8 cellular contexts compared by ENCODE assay signal in the genomic region with DNA sequence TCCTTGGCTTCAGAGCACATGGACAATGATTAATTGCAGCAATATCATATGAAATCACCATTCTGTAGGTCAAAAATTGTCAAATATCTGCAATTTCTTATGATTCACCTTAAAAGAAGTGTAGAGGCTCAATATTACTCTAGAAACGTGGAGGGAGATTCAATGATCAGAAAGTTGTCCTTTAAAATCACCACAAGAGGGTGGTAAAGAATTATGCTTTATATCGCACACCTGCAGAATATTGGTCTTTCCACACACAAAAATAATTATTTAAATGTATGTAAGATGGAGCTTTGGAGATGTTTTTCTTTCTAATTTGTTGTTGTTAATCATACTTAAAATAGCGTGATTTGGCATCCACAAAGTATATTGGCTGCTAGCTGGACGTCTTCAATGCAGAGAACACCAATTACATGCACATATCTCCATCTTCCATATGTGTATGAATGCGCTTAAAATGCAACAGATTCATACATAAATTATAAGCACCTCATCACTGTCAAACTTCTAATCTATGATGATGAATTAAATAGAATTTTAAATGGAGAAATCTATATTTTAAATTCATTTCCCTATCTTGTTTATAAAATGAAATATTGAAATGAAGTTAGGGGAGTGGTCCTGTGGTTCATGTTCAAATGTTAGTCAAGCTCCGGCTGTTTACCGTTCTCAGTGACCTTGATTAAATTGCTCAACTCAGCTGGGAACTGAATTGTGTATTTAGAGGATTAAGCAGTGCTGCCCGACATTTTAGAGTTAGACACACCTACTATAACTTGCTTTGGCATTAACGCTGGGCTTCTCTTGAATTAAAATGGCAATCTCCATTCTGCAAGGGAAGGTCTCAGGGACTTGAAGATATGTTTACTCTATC.
A peak's percentile ranks its signal among the peaks of the same experiment; 100 is the strongest.
DNase-seq lines count a peak whose midpoint lies in the region; ATAC-seq and TF ChIP-seq lines count a peak whose summit lies in the region.
"Not testable (repeated sequence)": the region's sequence is repeated elsewhere in the genome, so short reads cannot be mapped to it uniquely, and the experiment has no call there.

No MANE protein-coding gene starts in this region.

- ATAC-seq in GM18867 (IDR thresholded peaks at IDR 0.05; ENCODE audit: unreplicated experiment) (peak; percentile 71), HG03066 (IDR thresholded peaks at IDR 0.05; ENCODE audit: low read depth, unreplicated experiment) (peak; percentile 64)
- not testable (repeated sequence) for ATAC-seq in Panc1

- in situ Hi-C loops in Panc1 (cut with HindIII; ENCODE audit: low pct_unique_long_range_greater_than_20kb, low sequenced_read_pairs): not testable (repeated sequence)

- BruUV-seq in Panc1 (replicated peaks; lab: Mats Ljungman, UMichigan): not testable (repeated sequence)

- intact Hi-C loops in Panc1 (cut with micrococcal nuclease; ENCODE audit: unreplicated experiment): loop anchor here (1.0 kb wide), 1 partner anchor 311 kb away; no protein-coding TSS in a partner anchor

- DNase-seq in COR-L47 (lab: John Stamatoyannopoulos, UW) (peak; percentile 15), NCI-H1694 (lab: John Stamatoyannopoulos, UW) (peak; percentile 25), cerebellar cortex (ENCODE audit: low spot score) (peak; percentile 46), kidney glomerular epithelial cell (lab: John Stamatoyannopoulos, UW) (peak; percentile 14), retina (peak; percentile 30)
- DNase-seq in Panc1 (ENCODE audit: low read depth, low spot score): not testable (repeated sequence)

- H3K4me3 ChIP-seq in Panc1 (ENCODE audit: low read depth in 2 of 2, low read length in 2 of 2): not testable (repeated sequence)

- not testable (repeated sequence) for H3K9me3 ChIP-seq in Panc1 (ENCODE audit: control insufficient read depth, insufficient read depth, low read depth, low read length)

- H3K4me1 ChIP-seq in Panc1 (ENCODE audit: control insufficient read depth, insufficient read depth, low read length): not testable (repeated sequence)

- H3K36me3 ChIP-seq in Panc1 (ENCODE audit: control insufficient read depth, insufficient read depth, low read length): not testable (repeated sequence)

- TF ChIP-seq CTCF in Panc1 (IDR thresholded peaks at IDR 0.05): peak; percentile 34; the same call in 1 of the 2 replicates

- not testable (repeated sequence) for H3K27me3 ChIP-seq in Panc1 (ENCODE audit: control insufficient read depth, insufficient read depth, low read length)

- H3K27ac ChIP-seq in Panc1 (ENCODE audit: low read length): not testable (repeated sequence)

- CTCF ChIA-PET in Panc1 (lab: Charles Lee): not testable (repeated sequence)

- POLR2A ChIA-PET in Panc1 (lab: Charles Lee): not testable (repeated sequence)
